14 cellular contexts compared by ENCODE assay signal in the genomic region with DNA sequence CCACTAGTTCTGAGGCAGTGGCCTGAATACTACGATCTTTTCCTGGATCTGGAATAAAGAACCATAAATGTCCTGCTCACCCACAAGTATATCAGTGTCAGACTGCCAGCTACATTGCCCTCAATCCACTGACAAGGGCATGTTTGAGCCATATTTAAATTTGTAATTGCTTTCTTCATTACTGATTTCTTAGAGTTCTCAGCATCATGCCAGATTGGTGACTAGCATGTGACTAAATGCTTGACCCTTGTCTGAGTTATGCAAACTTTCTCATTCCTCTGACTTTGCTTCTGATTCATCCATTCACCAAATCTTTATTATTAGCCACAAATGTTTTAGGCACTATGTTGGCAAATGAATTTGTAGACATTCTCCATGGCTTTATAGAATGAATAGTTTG.
DNase-seq lines count a peak whose midpoint lies in the region; TF ChIP-seq lines count a peak whose summit lies in the region.
"Had no signal": no experiment of that assay in that cellular context is flagged by ENCODE, and none has a peak within 500 bp of the region (broad histone marks: within the 10 kb centered on the region; RNA-seq: fewer than 3 reads in every experiment).

No MANE protein-coding gene starts in this region.

- no peak for TF ChIP-seq CTCF in retinal pigment epithelial cell (conservative IDR thresholded peaks at IDR 0.05; ENCODE audit: low read depth, low read length)

- H3K4me3 ChIP-seq in SJSA1 (no peak overlapping the region), retinal pigment epithelial cell (ENCODE audit: low read length) (no peak overlapping the region), H7 (ENCODE audit: insufficient read depth, low read depth, low read length) (no peak overlapping the region)
- H3K4me3 ChIP-seq: spleen had no signal

- no peaks in the 10 kb centered on the region for H3K9me3 ChIP-seq in SJSA1 (replicated peaks)

- peak; percentile 94 for DNase-seq in EH (ENCODE audit: low read depth)
- DNase-seq in SJSA1 (ENCODE audit: low read depth in 1 of 2, low spot score in 2 of 2), result peak in 1 of 2 experiments; percentile 25
- peak; percentile 48 for DNase-seq in fibroblast of the conjunctiva (ENCODE audit: low read depth)
- peak; percentile 66 for DNase-seq in retinal pigment epithelial cell (ENCODE audit: low read depth)
- DNase-seq in NK-92 treated with Interleukin-12 subunit alpha and Interleukin-12 subunit beta, amount 100 ng/mL, for 24 hours (lab: John Stamatoyannopoulos, UW), result no peak
- DNase-seq in G401 (ENCODE audit: low spot score), result no peak
- DNase-seq in COR-L47 (lab: John Stamatoyannopoulos, UW), result no peak
- DNase-seq in H7, result no peak
- DNase-seq: activated CD8-positive, alpha-beta T cell treated with anti-CD3 and anti-CD28 coated beads, Interleukin-2, amount 10 ng/mL, durations not matched to agents 7 days and 5 days; CD8-positive, alpha-beta T cell; dermis blood vessel endothelial cell; hypothalamus; NCI-H187 treated with DMSO at 0.1 percent for 48 hours; spleen had no signal

- H3K4me1 ChIP-seq in SJSA1 (replicated peaks), result peaks cover 13% of the 10 kb centered on the region
- H3K4me1 ChIP-seq: spleen had no signal

- peak overlapping the region; percentile 22 for H3K27ac ChIP-seq in SJSA1
- H3K27ac ChIP-seq: spleen had no signal

- H3K36me3 ChIP-seq in SJSA1 (no peaks in the 10 kb centered on the region), H7 (replicated peaks; ENCODE audit: control insufficient read depth, insufficient read depth, low read length) (no peaks in the 10 kb centered on the region)
- H3K36me3 ChIP-seq: spleen had no signal

- no peaks in the 10 kb centered on the region for H3K27me3 ChIP-seq in SJSA1 (replicated peaks)
- no peaks in the 10 kb centered on the region for H3K27me3 ChIP-seq in H7 (ENCODE audit: control insufficient read depth, insufficient read depth, low read length)
- H3K27me3 ChIP-seq: spleen had no signal

- in situ Hi-C loops in G401 (cut with HindIII; ENCODE audit: low sequenced_read_pairs), result no loop called here

Comparison
In these comparisons a context has a peak if more than half of its experiments do, and no peak if none do; other contexts are left out.
1. DNase-seq: peak in EH (single experiment), fibroblast of the conjunctiva (single experiment) and retinal pigment epithelial cell (single experiment); none in NK-92 treated with Interleukin-12 subunit alpha and Interleukin-12 subunit beta, amount 100 ng/mL, for 24 hours (single experiment), G401 (single experiment), COR-L47 (single experiment) and H7 (single experiment).